In the genomic region with DNA sequence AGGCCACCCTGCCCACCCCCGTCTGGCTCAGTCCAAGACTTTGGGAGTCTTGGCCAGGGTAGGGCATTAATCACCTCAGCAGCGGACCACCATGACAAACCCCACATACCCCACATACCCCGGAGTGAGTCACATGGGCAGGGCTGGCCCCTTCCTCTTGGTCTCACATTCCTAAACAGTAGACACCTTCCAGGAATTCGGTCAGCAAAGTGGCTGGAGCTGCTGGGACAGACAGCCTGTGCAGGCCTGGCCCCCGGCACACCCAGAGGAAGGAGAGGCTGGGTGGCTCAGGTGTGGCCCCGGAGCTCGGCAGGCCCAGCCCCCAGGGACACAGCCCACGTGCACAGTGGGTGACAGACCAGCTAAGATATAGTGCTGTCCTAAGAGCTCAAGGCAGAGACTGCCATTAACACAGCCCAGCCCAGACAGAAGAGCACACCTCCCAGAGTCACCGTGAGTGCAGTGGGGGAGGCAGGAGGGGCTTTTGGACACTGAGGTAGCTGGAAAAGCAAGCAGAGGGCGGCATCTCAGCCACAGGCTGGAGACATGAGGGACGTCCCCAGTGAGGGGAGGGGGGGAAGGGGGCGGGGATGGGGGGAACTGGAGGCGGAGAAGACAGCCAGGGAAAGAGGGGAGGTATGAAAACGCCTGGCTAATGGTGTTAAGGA, we compare ENCODE assay signal across 1 cellular context.
TF ChIP-seq lines count a peak whose summit lies in the region.

No MANE protein-coding gene starts in this region.

TF ChIP-seq in WTC11, 78 proteins besides CTCF, POLR2A, EP300 and RAD21 (continued from another document):
- TF ChIP-seq, protein P1, sequence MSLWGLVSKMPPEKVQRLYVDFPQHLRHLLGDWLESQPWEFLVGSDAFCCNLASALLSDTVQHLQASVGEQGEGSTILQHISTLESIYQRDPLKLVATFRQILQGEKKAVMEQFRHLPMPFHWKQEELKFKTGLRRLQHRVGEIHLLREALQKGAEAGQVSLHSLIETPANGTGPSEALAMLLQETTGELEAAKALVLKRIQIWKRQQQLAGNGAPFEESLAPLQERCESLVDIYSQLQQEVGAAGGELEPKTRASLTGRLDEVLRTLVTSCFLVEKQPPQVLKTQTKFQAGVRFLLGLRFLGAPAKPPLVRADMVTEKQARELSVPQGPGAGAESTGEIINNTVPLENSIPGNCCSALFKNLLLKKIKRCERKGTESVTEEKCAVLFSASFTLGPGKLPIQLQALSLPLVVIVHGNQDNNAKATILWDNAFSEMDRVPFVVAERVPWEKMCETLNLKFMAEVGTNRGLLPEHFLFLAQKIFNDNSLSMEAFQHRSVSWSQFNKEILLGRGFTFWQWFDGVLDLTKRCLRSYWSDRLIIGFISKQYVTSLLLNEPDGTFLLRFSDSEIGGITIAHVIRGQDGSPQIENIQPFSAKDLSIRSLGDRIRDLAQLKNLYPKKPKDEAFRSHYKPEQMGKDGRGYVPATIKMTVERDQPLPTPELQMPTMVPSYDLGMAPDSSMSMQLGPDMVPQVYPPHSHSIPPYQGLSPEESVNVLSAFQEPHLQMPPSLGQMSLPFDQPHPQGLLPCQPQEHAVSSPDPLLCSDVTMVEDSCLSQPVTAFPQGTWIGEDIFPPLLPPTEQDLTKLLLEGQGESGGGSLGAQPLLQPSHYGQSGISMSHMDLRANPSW (CRISPR knock-in tag; conservative IDR thresholded peaks at IDR 0.05; ENCODE audit: low read depth) = no peak
- TF ChIP-seq, protein P2, sequence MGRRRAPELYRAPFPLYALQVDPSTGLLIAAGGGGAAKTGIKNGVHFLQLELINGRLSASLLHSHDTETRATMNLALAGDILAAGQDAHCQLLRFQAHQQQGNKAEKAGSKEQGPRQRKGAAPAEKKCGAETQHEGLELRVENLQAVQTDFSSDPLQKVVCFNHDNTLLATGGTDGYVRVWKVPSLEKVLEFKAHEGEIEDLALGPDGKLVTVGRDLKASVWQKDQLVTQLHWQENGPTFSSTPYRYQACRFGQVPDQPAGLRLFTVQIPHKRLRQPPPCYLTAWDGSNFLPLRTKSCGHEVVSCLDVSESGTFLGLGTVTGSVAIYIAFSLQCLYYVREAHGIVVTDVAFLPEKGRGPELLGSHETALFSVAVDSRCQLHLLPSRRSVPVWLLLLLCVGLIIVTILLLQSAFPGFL (CRISPR knock-in tag; IDR thresholded peaks at IDR 0.05; ENCODE audit: borderline replicate concordance) = no peak
- TF ChIP-seq, protein P3, sequence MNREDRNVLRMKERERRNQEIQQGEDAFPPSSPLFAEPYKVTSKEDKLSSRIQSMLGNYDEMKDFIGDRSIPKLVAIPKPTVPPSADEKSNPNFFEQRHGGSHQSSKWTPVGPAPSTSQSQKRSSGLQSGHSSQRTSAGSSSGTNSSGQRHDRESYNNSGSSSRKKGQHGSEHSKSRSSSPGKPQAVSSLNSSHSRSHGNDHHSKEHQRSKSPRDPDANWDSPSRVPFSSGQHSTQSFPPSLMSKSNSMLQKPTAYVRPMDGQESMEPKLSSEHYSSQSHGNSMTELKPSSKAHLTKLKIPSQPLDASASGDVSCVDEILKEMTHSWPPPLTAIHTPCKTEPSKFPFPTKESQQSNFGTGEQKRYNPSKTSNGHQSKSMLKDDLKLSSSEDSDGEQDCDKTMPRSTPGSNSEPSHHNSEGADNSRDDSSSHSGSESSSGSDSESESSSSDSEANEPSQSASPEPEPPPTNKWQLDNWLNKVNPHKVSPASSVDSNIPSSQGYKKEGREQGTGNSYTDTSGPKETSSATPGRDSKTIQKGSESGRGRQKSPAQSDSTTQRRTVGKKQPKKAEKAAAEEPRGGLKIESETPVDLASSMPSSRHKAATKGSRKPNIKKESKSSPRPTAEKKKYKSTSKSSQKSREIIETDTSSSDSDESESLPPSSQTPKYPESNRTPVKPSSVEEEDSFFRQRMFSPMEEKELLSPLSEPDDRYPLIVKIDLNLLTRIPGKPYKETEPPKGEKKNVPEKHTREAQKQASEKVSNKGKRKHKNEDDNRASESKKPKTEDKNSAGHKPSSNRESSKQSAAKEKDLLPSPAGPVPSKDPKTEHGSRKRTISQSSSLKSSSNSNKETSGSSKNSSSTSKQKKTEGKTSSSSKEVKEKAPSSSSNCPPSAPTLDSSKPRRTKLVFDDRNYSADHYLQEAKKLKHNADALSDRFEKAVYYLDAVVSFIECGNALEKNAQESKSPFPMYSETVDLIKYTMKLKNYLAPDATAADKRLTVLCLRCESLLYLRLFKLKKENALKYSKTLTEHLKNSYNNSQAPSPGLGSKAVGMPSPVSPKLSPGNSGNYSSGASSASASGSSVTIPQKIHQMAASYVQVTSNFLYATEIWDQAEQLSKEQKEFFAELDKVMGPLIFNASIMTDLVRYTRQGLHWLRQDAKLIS (CRISPR knock-in tag; IDR thresholded peaks at IDR 0.05; ENCODE audit: borderline replicate concordance) = no peak
- TF ChIP-seq ZNF121 (CRISPR knock-in tag; IDR thresholded peaks at IDR 0.05) = no peak
- no peak for TF ChIP-seq TEAD1 (CRISPR knock-in tag; IDR thresholded peaks at IDR 0.05)
- TF ChIP-seq, protein P4, sequence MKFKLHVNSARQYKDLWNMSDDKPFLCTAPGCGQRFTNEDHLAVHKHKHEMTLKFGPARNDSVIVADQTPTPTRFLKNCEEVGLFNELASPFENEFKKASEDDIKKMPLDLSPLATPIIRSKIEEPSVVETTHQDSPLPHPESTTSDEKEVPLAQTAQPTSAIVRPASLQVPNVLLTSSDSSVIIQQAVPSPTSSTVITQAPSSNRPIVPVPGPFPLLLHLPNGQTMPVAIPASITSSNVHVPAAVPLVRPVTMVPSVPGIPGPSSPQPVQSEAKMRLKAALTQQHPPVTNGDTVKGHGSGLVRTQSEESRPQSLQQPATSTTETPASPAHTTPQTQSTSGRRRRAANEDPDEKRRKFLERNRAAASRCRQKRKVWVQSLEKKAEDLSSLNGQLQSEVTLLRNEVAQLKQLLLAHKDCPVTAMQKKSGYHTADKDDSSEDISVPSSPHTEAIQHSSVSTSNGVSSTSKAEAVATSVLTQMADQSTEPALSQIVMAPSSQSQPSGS (CRISPR knock-in tag; IDR thresholded peaks at IDR 0.05; ENCODE audit: borderline replicate concordance, low read depth) = no peak
- TF ChIP-seq, protein P5, sequence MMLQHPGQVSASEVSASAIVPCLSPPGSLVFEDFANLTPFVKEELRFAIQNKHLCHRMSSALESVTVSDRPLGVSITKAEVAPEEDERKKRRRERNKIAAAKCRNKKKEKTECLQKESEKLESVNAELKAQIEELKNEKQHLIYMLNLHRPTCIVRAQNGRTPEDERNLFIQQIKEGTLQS (CRISPR knock-in tag; conservative IDR thresholded peaks at IDR 0.05) = no peak
- TF ChIP-seq, protein P6, sequence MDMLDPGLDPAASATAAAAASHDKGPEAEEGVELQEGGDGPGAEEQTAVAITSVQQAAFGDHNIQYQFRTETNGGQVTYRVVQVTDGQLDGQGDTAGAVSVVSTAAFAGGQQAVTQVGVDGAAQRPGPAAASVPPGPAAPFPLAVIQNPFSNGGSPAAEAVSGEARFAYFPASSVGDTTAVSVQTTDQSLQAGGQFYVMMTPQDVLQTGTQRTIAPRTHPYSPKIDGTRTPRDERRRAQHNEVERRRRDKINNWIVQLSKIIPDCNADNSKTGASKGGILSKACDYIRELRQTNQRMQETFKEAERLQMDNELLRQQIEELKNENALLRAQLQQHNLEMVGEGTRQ (CRISPR knock-in tag; IDR thresholded peaks at IDR 0.05) = no peak; the same call in 1 of the 2 replicates
- TF ChIP-seq, protein P7, sequence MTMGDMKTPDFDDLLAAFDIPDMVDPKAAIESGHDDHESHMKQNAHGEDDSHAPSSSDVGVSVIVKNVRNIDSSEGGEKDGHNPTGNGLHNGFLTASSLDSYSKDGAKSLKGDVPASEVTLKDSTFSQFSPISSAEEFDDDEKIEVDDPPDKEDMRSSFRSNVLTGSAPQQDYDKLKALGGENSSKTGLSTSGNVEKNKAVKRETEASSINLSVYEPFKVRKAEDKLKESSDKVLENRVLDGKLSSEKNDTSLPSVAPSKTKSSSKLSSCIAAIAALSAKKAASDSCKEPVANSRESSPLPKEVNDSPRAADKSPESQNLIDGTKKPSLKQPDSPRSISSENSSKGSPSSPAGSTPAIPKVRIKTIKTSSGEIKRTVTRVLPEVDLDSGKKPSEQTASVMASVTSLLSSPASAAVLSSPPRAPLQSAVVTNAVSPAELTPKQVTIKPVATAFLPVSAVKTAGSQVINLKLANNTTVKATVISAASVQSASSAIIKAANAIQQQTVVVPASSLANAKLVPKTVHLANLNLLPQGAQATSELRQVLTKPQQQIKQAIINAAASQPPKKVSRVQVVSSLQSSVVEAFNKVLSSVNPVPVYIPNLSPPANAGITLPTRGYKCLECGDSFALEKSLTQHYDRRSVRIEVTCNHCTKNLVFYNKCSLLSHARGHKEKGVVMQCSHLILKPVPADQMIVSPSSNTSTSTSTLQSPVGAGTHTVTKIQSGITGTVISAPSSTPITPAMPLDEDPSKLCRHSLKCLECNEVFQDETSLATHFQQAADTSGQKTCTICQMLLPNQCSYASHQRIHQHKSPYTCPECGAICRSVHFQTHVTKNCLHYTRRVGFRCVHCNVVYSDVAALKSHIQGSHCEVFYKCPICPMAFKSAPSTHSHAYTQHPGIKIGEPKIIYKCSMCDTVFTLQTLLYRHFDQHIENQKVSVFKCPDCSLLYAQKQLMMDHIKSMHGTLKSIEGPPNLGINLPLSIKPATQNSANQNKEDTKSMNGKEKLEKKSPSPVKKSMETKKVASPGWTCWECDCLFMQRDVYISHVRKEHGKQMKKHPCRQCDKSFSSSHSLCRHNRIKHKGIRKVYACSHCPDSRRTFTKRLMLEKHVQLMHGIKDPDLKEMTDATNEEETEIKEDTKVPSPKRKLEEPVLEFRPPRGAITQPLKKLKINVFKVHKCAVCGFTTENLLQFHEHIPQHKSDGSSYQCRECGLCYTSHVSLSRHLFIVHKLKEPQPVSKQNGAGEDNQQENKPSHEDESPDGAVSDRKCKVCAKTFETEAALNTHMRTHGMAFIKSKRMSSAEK (CRISPR knock-in tag; IDR thresholded peaks at IDR 0.05; ENCODE audit: borderline replicate concordance) = no peak
TF ChIP-seq in WTC11: peak in this region for 0.
